In the genomic region with DNA sequence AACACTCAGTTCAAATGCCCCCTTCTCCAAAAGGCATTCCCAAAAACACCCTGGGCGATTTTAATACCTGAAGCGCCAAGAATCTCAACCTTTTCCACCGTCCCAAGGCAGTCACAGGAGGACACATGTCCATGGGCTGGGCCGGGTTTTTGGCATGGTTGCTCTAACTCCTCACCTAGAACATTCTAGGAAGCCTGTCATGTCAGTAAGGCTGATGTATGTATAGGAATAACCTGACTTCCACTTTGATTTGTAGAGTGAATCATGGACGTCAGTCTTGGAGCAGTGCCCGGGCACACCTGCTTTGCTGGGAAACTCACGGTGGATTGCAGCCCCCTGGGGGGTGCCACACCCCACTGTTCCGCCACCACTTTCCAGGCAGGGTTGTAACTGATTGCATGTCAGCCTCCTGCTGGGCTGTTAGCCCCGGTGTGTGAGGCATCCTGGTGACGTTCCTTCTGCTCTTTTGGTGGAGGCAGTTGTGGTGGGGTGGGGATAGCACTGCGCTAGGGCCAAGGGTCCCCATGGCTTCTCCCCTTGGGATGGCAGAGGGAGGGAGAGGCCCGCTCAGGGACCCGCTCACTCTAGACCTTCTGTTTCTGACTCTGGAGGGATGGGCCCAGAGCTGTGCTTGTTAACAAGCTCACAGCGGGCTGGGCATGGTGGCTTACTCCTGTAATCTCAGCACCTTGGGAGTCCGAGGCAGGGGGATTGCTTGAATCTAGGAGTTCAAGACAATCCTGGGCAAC, we compare ENCODE assay signal across 17 cellular contexts. TPM values are rescaled to one million over a fixed set of nuclear protein-coding genes. Genes with fewer than 3 reads are reported as not detected.
DNase-seq lines count a peak whose midpoint lies in the region; ATAC-seq and TF ChIP-seq lines count a peak whose summit lies in the region.
"Had no signal": no experiment of that assay in that cellular context is flagged by ENCODE, and none has a peak within 500 bp of the region (broad histone marks: within the 10 kb centered on the region; RNA-seq: fewer than 3 reads in every experiment).

No MANE protein-coding gene starts in this region.

- no peaks in the 10 kb centered on the region for H3K36me3 Mint-ChIP-seq in MCF 10A (ENCODE audit: insufficient read depth, unreplicated experiment)
- no peaks in the 10 kb centered on the region for H3K36me3 Mint-ChIP-seq in glutamatergic neuron (ENCODE audit: unreplicated experiment)
- H3K36me3 Mint-ChIP-seq: CD4-positive, CD25-positive, alpha-beta regulatory T cell; IgD-negative memory B cell had no signal

- no peak overlapping the region for H3K4me3 ChIP-seq in mammary epithelial cell (replicated peaks in 1 of 3; ENCODE audit: insufficient read depth in 1 of 3, low read depth in 2 of 3, low read length in 3 of 3)
- H3K4me3 ChIP-seq in testis, result no peak overlapping the region
- H3K4me3 ChIP-seq: A549 had no signal

- intact Hi-C loops in MCF 10A (cut with micrococcal nuclease), result loop anchor here (10.0 kb wide), 1 partner anchor 107 kb away; the partner anchor contains the start of gene PRIMA1
- intact Hi-C loops in mammary epithelial cell (cut with micrococcal nuclease), result loop anchor here (5.0 kb wide), 1 partner anchor 150 kb away; no protein-coding TSS in a partner anchor
- intact Hi-C loops in testis (cut with DNase I; ENCODE audit: low total_unique reads), result no loop called here

- H3K4me3 Mint-ChIP-seq in MCF 10A (ENCODE audit: unreplicated experiment), result no peak overlapping the region
- H3K4me3 Mint-ChIP-seq in glutamatergic neuron (ENCODE audit: unreplicated experiment), result peak overlapping the region; percentile 40
- H3K4me3 Mint-ChIP-seq: CD4-positive, CD25-positive, alpha-beta regulatory T cell had no signal

- H3K36me3 ChIP-seq in mammary epithelial cell (ENCODE audit: insufficient read depth, low read length), result no peaks in the 10 kb centered on the region
- no peaks in the 10 kb centered on the region for H3K36me3 ChIP-seq in testis (ENCODE audit: low read depth, missing control alignments)

- CTCF ChIA-PET in MCF 10A (lab: Yijun Ruan, JAX) (interaction anchor here (0.6 to 2.8 kb wide), 11 partner anchors 10 to 693 kb away, joined by 3 to 58 read pairs (median 3); no protein-coding TSS in a partner anchor), mammary epithelial cell (lab: Charles Lee; ENCODE audit: low non-redundant PET) (no interaction called here)

- peaks cover 20% of the 10 kb centered on the region for H3K4me1 Mint-ChIP-seq in MCF 10A (ENCODE audit: insufficient read depth, unreplicated experiment)
- H3K4me1 Mint-ChIP-seq in glutamatergic neuron (ENCODE audit: low read depth, unreplicated experiment), result peaks cover 35% of the 10 kb centered on the region
- H3K4me1 Mint-ChIP-seq: CD4-positive, CD25-positive, alpha-beta regulatory T cell; IgD-negative memory B cell had no signal

- H3K27ac Mint-ChIP-seq in MCF 10A (ENCODE audit: low read depth, unreplicated experiment) (peak overlapping the region; percentile 32), glutamatergic neuron (ENCODE audit: unreplicated experiment) (peak overlapping the region; percentile 36)
- H3K27ac Mint-ChIP-seq: CD4-positive, CD25-positive, alpha-beta regulatory T cell had no signal

- H3K79me2 ChIP-seq in mammary epithelial cell (ENCODE audit: insufficient read depth, low read length), result no peaks in the 10 kb centered on the region

- H3K4me2 ChIP-seq in mammary epithelial cell (ENCODE audit: insufficient read depth, low read depth, low read length), result no peak overlapping the region
- H3K4me2 ChIP-seq: A549, SK-N-SH had no signal

- H3K9me3 Mint-ChIP-seq in MCF 10A (ENCODE audit: unreplicated experiment) (no peaks in the 10 kb centered on the region), glutamatergic neuron (ENCODE audit: unreplicated experiment) (peaks cover 9% of the 10 kb centered on the region)

- dilution Hi-C loops in mammary epithelial cell (cut with HindIII; ENCODE audit: low sequenced_read_pairs), result no loop called here

- no peak overlapping the region for H3K9ac ChIP-seq in mammary epithelial cell (ENCODE audit: insufficient read depth, low read length)
- H3K9ac ChIP-seq: SK-N-SH had no signal

- no peak for TF ChIP-seq CTCF in MCF 10A (IDR thresholded peaks at IDR 0.05; ENCODE audit: unreplicated experiment)
- no peak for TF ChIP-seq CTCF in mammary epithelial cell (conservative IDR thresholded peaks at IDR 0.05 in 1 of 2, IDR thresholded peaks at IDR 0.05 in 1 of 2; ENCODE audit: extremely low read depth in 1 of 2, insufficient read depth in 1 of 2, low read depth in 1 of 2, low read length in 2 of 2)
- TF ChIP-seq CTCF in glutamatergic neuron (IDR thresholded peaks at IDR 0.05; ENCODE audit: partially characterized antibody, unreplicated experiment), result no peak
- no peak for TF ChIP-seq CTCF in testis (IDR thresholded peaks at IDR 0.05)

- no peaks in the 10 kb centered on the region for H4K20me1 ChIP-seq in mammary epithelial cell (ENCODE audit: insufficient read depth, low read length)

- H3K27me3 ChIP-seq in mammary epithelial cell (ENCODE audit: insufficient read depth, low read length) (no peaks in the 10 kb centered on the region), testis (no peaks in the 10 kb centered on the region)

- WGBS in mammary epithelial cell (ENCODE audit: low coverage, missing lambda C conversion rate), result 74% methylated on average over 14 of the region's 15 CpGs
- WGBS in testis, 2 donors, result 85 to 89% methylated on average over 14 of the region's 15 CpGs

- H3K9me3 ChIP-seq in mammary epithelial cell (replicated peaks; ENCODE audit: insufficient read depth, low read length) (no peaks in the 10 kb centered on the region), testis (no peaks in the 10 kb centered on the region)
- H3K9me3 ChIP-seq: A549, SK-N-SH had no signal

- ATAC-seq in GM19455 (IDR thresholded peaks at IDR 0.05; ENCODE audit: unreplicated experiment), result no peak

- H3K27ac ChIP-seq in mammary epithelial cell (ENCODE audit: insufficient read depth, low read depth, low read length) (no peak overlapping the region), testis (no peak overlapping the region)
- H3K27ac ChIP-seq: A549 had no signal

- no TSS peak for BruUV-seq in MCF 10A (replicated peaks; lab: Mats Ljungman, UMichigan)
- no TSS peak for BruUV-seq in mammary epithelial cell (replicated peaks; lab: Mats Ljungman, UMichigan)

- DNase-seq in MCF 10A (ENCODE audit: unreplicated experiment) (peak; percentile 95), mammary epithelial cell (no peak), NCI-H345 (lab: John Stamatoyannopoulos, UW) (peak; percentile 89), glutamatergic neuron (no peak), renal cortical epithelial cell (ENCODE audit: low read depth) (peak; percentile 1), DMS 273 treated with DMSO at 0.1 percent for 48 hours (lab: John Stamatoyannopoulos, UW) (no peak), testis (no peak)
- DNase-seq: CD4-positive, CD25-positive, alpha-beta regulatory T cell; NCI-H187 treated with DMSO at 0.1 percent for 48 hours; NK-92 treated with Interleukin-12 subunit alpha and Interleukin-12 subunit beta, amount 100 ng/mL, for 24 hours; OCI-M1; T-helper 1 cell had no signal

- no peak for TF ChIP-seq POLR2A in testis (IDR thresholded peaks at IDR 0.05)

- H3K27me3 Mint-ChIP-seq in MCF 10A (ENCODE audit: insufficient read depth, unreplicated experiment) (peaks cover 43% of the 10 kb centered on the region), glutamatergic neuron (ENCODE audit: unreplicated experiment) (peaks cover 6% of the 10 kb centered on the region)

- no peak overlapping the region for H2AFZ ChIP-seq in mammary epithelial cell (ENCODE audit: low read depth, low read length)

- in situ Hi-C loops in mammary epithelial cell (cut with MboI; ENCODE audit: low sequenced_read_pairs in 2 of 2), result loop anchor here in 1 of 2 donors (10.0 kb wide), 1 partner anchor 237 kb away; no protein-coding TSS in a partner anchor

- POLR2A ChIA-PET in MCF 10A (lab: Yijun Ruan, JAX), result no interaction called here

- H3K4me1 ChIP-seq in mammary epithelial cell (ENCODE audit: insufficient read depth, low read length), result no peaks in the 10 kb centered on the region
- peaks cover 5% of the 10 kb centered on the region for H3K4me1 ChIP-seq in testis
- H3K4me1 ChIP-seq: A549 had no signal

RNA-seq across cellular contexts. Expression of gene FAM181A, which starts 35.2 kb away (rescaled TPM):
- not detected in 2 replicates for total RNA-seq in MCF 10A (2022)
- total RNA-seq in mammary epithelial cell, result under 1 TPM in 1 of 2 donors, not detected in 1; 0.17 TPM
- polyA plus RNA-seq in mammary epithelial cell, result 0.18 TPM
- not detected for polyA minus RNA-seq in mammary epithelial cell
- total RNA-seq in glutamatergic neuron (ENCODE audit: unreplicated experiment), result not detected
- not detected in 2 replicates for total RNA-seq in renal cortical epithelial cell
- total RNA-seq in testis, result 10 to 100 TPM; 12.7 to 18.0 TPM
- 48.5 TPM for polyA plus RNA-seq in testis (ENCODE audit: insufficient read depth, low read depth, low replicate concordance)
- total RNA-seq: CD4-positive, CD25-positive, alpha-beta regulatory T cell; HT-29 had no signal
- polyA plus RNA-seq: A549; CD4-positive, CD25-positive, alpha-beta regulatory T cell; IgD-negative memory B cell; SK-N-SH had no signal

Comparison
In these comparisons a context has a peak if more than half of its experiments do, and no peak if none do; other contexts are left out.
1. DNase-seq: peak in MCF 10A (single experiment), NCI-H345 (single experiment) and renal cortical epithelial cell (single experiment); none in mammary epithelial cell (single experiment), glutamatergic neuron (single experiment), DMS 273 treated with DMSO at 0.1 percent for 48 hours (single experiment) and testis (single experiment).
2. RNA of gene FAM181A, which starts 35.2 kb away (total RNA-seq): 12.7 to 18.0 TPM in testis; 0.17 TPM in mammary epithelial cell, not detected in MCF 10A, not detected in glutamatergic neuron (single experiment) and not detected in renal cortical epithelial cell; every median in the first group is over 10 times any median in the second.